9 cellular contexts compared by ENCODE assay signal in the genomic region with DNA sequence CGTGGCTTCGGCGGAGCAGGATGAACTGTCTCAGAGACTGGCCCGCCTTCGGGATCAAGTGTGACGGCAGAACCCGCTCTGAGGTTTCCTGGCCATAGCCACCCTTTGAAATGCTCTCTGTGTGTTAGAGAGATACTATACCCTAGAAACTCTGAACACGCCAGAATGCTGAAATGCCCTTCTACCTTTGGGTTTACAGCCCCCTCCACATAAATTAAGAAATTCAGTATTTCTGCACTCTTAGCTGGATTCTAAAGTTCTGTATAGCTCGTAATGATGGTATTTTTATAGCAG. TPM values are rescaled to one million over a fixed set of nuclear protein-coding genes. Genes with fewer than 3 reads are reported as not detected.
DNase-seq lines count a peak whose midpoint lies in the region; ATAC-seq, FAIRE-seq and TF ChIP-seq lines count a peak whose summit lies in the region.
"Had no signal": no experiment of that assay in that cellular context is flagged by ENCODE, and none has a peak within 500 bp of the region (broad histone marks: within the 10 kb centered on the region; RNA-seq: fewer than 3 reads in every experiment).

No MANE protein-coding gene starts in this region.

- H3K27ac ChIP-seq in left ventricle myocardium inferior (replicated peaks) (peak overlapping the region; percentile 96), breast epithelium (peak overlapping the region; percentile 94 to 99), aorta (ENCODE audit: low read depth in 1 of 2, low read length in 2 of 2) (peak overlapping the region in 1 of 2 donors; percentile 99)

- peak overlapping the region; percentile 83 for H3K4me3 ChIP-seq in left ventricle myocardium inferior
- peak overlapping the region; percentile 85 to 95 (median 90) for H3K4me3 ChIP-seq in breast epithelium
- H3K4me3 ChIP-seq in mononuclear cell (ENCODE audit: low read length), result peak overlapping the region; percentile 85
- peak overlapping the region; percentile 94 to 100 for H3K4me3 ChIP-seq in aorta (ENCODE audit: low read length in 2 of 2)

- TF ChIP-seq POLR2A in breast epithelium (IDR thresholded peaks at IDR 0.05), result no peak

- intact Hi-C loops in left ventricle myocardium inferior (cut with micrococcal nuclease), result no loop called here
- intact Hi-C loops in left cardiac atrium (cut with DNase I), result loop anchor here in 1 of 2 donors (5.0 kb wide), 1 partner anchor 55 kb away; a partner anchor contains a TSS
- intact Hi-C loops in breast epithelium (cut with DNase I; ENCODE audit: low total_unique reads), result loop anchor here (5.0 kb wide), 1 partner anchor 1380 kb away; no protein-coding TSS in a partner anchor
- intact Hi-C loops in aorta (cut with DNase I), result loop anchor here (5.0 to 10.0 kb wide), 2 partner anchors 55 to 197 kb away; a partner anchor contains a TSS

- H3K4me1 ChIP-seq in left ventricle myocardium inferior, result peaks cover 43% of the 10 kb centered on the region
- peaks cover 0 to 5% of the 10 kb centered on the region in 2 donors for H3K4me1 ChIP-seq in breast epithelium
- H3K4me1 ChIP-seq in mononuclear cell (ENCODE audit: insufficient read depth, low read length), result peaks cover 41% of the 10 kb centered on the region
- peaks cover 0 to 2% of the 10 kb centered on the region in 2 donors for H3K4me1 ChIP-seq in aorta (ENCODE audit: control insufficient read depth in 1 of 2, insufficient read depth in 2 of 2, low read length in 2 of 2)

- DNase-seq in left ventricle myocardium inferior (no peak), left cardiac atrium (no peak), breast epithelium (ENCODE audit: low spot score in 2 of 2) (no peak), aorta (no peak), amniotic stem cell (lab: John Stamatoyannopoulos, UW) (no peak), T-helper 9 cell (no peak), urothelium cell line (ENCODE audit: low spot score) (no peak)
- DNase-seq: NCI-H526 treated with DMSO at 0.1 percent for 48 hours had no signal

- no peak for FAIRE-seq in urothelium cell line (lab: Jason Lieb, UNC)

- H3K27me3 ChIP-seq in left ventricle myocardium inferior (ENCODE audit: low read depth) (no peaks in the 10 kb centered on the region), breast epithelium (no peaks in the 10 kb centered on the region), mononuclear cell (ENCODE audit: insufficient read depth, low read length) (no peaks in the 10 kb centered on the region), aorta (ENCODE audit: control insufficient read depth in 1 of 2, insufficient read depth in 2 of 2, low read length in 1 of 2) (no peaks in the 10 kb centered on the region)

- no peak for ATAC-seq in left cardiac atrium
- ATAC-seq in aorta (ENCODE audit: low FRiP score), result no peak

- H3K9me3 ChIP-seq in left ventricle myocardium inferior (replicated peaks) (no peaks in the 10 kb centered on the region), breast epithelium (no peaks in the 10 kb centered on the region), mononuclear cell (ENCODE audit: low read depth, low read length) (no peaks in the 10 kb centered on the region), aorta (ENCODE audit: control insufficient read depth, low read length) (no peaks in the 10 kb centered on the region)

- TF ChIP-seq CTCF in left ventricle myocardium inferior (IDR thresholded peaks at IDR 0.05; ENCODE audit: borderline replicate concordance), result no peak
- TF ChIP-seq CTCF in breast epithelium (IDR thresholded peaks at IDR 0.05), result no peak

- WGBS in aorta, 2 donors, result 1 to 2% methylated on average over 9 of the region's 9 CpGs

- peaks cover 11% of the 10 kb centered on the region for H3K36me3 ChIP-seq in left ventricle myocardium inferior
- no peaks in the 10 kb centered on the region for H3K36me3 ChIP-seq in breast epithelium
- no peaks in the 10 kb centered on the region for H3K36me3 ChIP-seq in aorta (ENCODE audit: control insufficient read depth in 1 of 2, insufficient read depth in 2 of 2, low read length in 1 of 2)

RNA-seq across cellular contexts. Expression of a gene that starts 0.8 kb away (rescaled TPM):
- total RNA-seq in left ventricle myocardium inferior (30.4 TPM), left cardiac atrium (10 to 100 TPM; 25.6 to 35.3 TPM), breast epithelium (10 to 100 TPM; 41.0 to 63.4 (median 44.8) TPM), mononuclear cell (211 TPM), aorta (10 to 100 TPM; 33.0 to 42.8 TPM)
- polyA plus RNA-seq in aorta, result 10 to 100 TPM; 34.1 to 38.5 TPM

RNA-seq across cellular contexts. Expression of a gene that starts 56.1 kb away (rescaled TPM):
- total RNA-seq in left ventricle myocardium inferior (35.2 TPM), left cardiac atrium (10 to 100 TPM; 26.5 to 30.0 TPM), breast epithelium (10 to 100 TPM; 15.4 to 46.0 (median 31.5) TPM), mononuclear cell (30.7 TPM), aorta (10 to 100 TPM; 32.4 to 49.8 TPM)
- polyA plus RNA-seq in aorta, result 10 to 100 TPM; 28.8 to 46.3 TPM
